In the genomic region with DNA sequence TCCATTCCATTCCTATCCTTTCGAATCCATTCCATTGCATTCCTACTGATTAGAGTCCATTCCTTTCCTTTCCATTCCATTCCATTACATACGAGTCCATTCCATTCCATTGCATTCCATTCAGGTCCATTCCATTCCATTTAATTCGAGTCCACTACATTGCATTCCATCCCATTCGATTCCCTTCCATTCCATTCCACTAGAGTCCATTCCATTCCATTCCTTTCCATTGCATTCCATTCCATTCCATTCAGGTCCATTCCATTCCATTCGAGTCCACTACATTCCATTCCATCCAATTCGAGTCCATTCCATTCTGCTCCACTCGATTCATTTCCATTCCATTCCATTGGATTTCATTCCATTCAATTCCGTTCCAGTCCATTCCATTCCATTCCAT, we compare ENCODE assay signal across 1 cellular context.
TF ChIP-seq lines count a peak whose summit lies in the region.

No MANE protein-coding gene starts in this region.

TF ChIP-seq in GM23338, 12 proteins besides CTCF, POLR2A, EP300 and RAD21 (continued from another document):
- TF ChIP-seq ZNF462 (CRISPR knock-in tag; IDR thresholded peaks at IDR 0.05) (no peak), ETS1 (IDR thresholded peaks at IDR 0.05) (no peak), JUNB (IDR thresholded peaks at IDR 0.05; ENCODE audit: unreplicated experiment) (no peak), ZNF114 (CRISPR knock-in tag; IDR thresholded peaks at IDR 0.05) (no peak), POLR2AphosphoS5 (IDR thresholded peaks at IDR 0.05; ENCODE audit: low read depth) (no peak), ZNF331 (CRISPR knock-in tag; IDR thresholded peaks at IDR 0.05; ENCODE audit: low read depth) (no peak), NANOG (IDR thresholded peaks at IDR 0.05; ENCODE audit: borderline replicate concordance) (no peak), STAT1 (IDR thresholded peaks at IDR 0.05; ENCODE audit: unreplicated experiment) (no peak), EZH2phosphoT487 (IDR thresholded peaks at IDR 0.05; ENCODE audit: unreplicated experiment) (no peak)
- TF ChIP-seq, protein P1, sequence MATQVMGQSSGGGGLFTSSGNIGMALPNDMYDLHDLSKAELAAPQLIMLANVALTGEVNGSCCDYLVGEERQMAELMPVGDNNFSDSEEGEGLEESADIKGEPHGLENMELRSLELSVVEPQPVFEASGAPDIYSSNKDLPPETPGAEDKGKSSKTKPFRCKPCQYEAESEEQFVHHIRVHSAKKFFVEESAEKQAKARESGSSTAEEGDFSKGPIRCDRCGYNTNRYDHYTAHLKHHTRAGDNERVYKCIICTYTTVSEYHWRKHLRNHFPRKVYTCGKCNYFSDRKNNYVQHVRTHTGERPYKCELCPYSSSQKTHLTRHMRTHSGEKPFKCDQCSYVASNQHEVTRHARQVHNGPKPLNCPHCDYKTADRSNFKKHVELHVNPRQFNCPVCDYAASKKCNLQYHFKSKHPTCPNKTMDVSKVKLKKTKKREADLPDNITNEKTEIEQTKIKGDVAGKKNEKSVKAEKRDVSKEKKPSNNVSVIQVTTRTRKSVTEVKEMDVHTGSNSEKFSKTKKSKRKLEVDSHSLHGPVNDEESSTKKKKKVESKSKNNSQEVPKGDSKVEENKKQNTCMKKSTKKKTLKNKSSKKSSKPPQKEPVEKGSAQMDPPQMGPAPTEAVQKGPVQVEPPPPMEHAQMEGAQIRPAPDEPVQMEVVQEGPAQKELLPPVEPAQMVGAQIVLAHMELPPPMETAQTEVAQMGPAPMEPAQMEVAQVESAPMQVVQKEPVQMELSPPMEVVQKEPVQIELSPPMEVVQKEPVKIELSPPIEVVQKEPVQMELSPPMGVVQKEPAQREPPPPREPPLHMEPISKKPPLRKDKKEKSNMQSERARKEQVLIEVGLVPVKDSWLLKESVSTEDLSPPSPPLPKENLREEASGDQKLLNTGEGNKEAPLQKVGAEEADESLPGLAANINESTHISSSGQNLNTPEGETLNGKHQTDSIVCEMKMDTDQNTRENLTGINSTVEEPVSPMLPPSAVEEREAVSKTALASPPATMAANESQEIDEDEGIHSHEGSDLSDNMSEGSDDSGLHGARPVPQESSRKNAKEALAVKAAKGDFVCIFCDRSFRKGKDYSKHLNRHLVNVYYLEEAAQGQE (IDR thresholded peaks at IDR 0.05; ENCODE audit: unreplicated experiment) = no peak
